Comparison of ENCODE assay signal across 8 cellular contexts in the genomic region with DNA sequence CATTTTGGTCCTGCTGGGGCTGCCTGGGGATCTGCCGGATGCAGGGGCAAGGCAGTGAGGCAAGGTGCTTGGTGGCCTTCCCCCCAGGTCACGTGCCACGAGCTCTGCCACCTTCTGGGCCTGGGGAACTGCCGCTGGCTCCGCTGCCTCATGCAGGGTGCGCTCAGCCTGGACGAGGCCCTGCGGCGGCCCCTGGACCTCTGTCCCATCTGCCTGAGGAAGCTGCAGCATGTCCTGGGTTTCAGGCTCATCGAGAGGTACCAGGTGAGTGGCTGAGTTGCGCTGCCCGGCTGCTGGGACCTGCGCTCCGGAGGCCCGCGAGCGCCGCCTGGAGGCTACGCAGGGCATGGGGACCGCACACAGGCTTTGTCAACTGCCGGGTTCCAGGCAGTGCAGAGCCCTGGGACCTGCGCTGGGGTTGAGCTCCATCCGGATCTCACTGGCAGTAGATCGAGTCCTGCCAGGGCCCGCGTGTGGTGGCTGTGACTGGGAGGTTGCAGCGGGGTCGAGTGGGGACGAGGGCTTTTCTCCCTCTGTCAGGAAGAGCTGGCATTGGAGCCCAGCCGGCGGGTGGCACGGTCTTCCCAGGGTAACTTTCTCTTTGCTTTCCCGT. TPM values are rescaled to one million over a fixed set of nuclear protein-coding genes. Genes with fewer than 3 reads are reported as not detected.
DNase-seq lines count a peak whose midpoint lies in the region; ATAC-seq, FAIRE-seq and TF ChIP-seq lines count a peak whose summit lies in the region.

No MANE protein-coding gene starts in this region.

- peak; percentile 100 for TF ChIP-seq CTCF in GM12875 (IDR thresholded peaks at IDR 0.05; ENCODE audit: borderline replicate concordance, insufficient read depth, low read depth, low read length)
- peak; percentile 83 for TF ChIP-seq CTCF in chondrocyte (IDR thresholded peaks at IDR 0.05)
- peak; percentile 68 for TF ChIP-seq CTCF in lung (IDR thresholded peaks at IDR 0.05; ENCODE audit: control extremely low read depth, extremely low read depth)

- peak overlapping the region; percentile 58 for H3K4me3 ChIP-seq in GM12875 (ENCODE audit: low read depth, low read length)
- H3K4me3 ChIP-seq in HAP-1, result no peak overlapping the region
- H3K4me3 ChIP-seq in lung, result no peak overlapping the region

- H3K9me3 ChIP-seq in HAP-1 (no peaks in the 10 kb centered on the region), lung (ENCODE audit: control insufficient read depth in 2 of 2, insufficient read depth in 1 of 2, low read length in 1 of 2) (no peaks in the 10 kb centered on the region)

- H3K4me1 Mint-ChIP-seq in activated CD4-positive, alpha-beta T cell treated with anti-CD3 and anti-CD28 coated beads for 36 hours, result peaks cover 26% of the 10 kb centered on the region
- peaks cover 15% of the 10 kb centered on the region for H3K4me1 Mint-ChIP-seq in chondrocyte (ENCODE audit: low read depth)

- H3K27me3 ChIP-seq in HAP-1 (ENCODE audit: low read depth) (no peaks in the 10 kb centered on the region), lung (ENCODE audit: control insufficient read depth, insufficient read depth) (no peaks in the 10 kb centered on the region)

- POLR2A ChIA-PET in activated CD4-positive, alpha-beta T cell treated with anti-CD3 and anti-CD28 coated beads for 36 hours (lab: Charles Lee), result interaction anchor here (0.6 to 1.3 kb wide), 2 partner anchors 49 to 290 kb away, joined by 3 to 5 read pairs; no protein-coding TSS in a partner anchor

- peak; percentile 93 for ATAC-seq in activated CD4-positive, alpha-beta T cell treated with anti-CD3 and anti-CD28 coated beads for 36 hours
- ATAC-seq in lung (ENCODE audit: insufficient read depth, low FRiP score), result peak; percentile 84

- no peaks in the 10 kb centered on the region for H3K9me3 Mint-ChIP-seq in activated CD4-positive, alpha-beta T cell treated with anti-CD3 and anti-CD28 coated beads for 36 hours (ENCODE audit: low read depth)
- peaks cover under 1% of the 10 kb centered on the region for H3K9me3 Mint-ChIP-seq in chondrocyte (ENCODE audit: low read depth)

- DNase-seq in HAP-1 (ENCODE audit: low spot score in 2 of 2) (peak; percentile 59 to 85), NAMALWA (ENCODE audit: low spot score) (peak; percentile 89), chondrocyte (ENCODE audit: low spot score) (no peak), lung (ENCODE audit: low spot score) (peak; percentile 63), H54 (ENCODE audit: insufficient read length, low spot score) (no peak)
- DNase-seq in activated CD4-positive, alpha-beta T cell treated with anti-CD3 and anti-CD28 coated beads for 36 hours, result peak; percentile 90
- DNase-seq in stimulated activated CD8-positive, alpha-beta memory T cell treated with anti-CD3 and anti-CD28 coated beads, Interleukin-12 subunit alpha, Interleukin-12 subunit beta, amount 100 ng/mL, for 1 hour (ENCODE audit: low read depth), result peak; percentile 58

- in situ Hi-C loops in HAP-1 (cut with MboI; ENCODE audit: low sequenced_read_pairs), result loop anchor here (10.0 kb wide), 1 partner anchor 255 kb away; no protein-coding TSS in a partner anchor

- no peak for FAIRE-seq in H54 (lab: Jason Lieb, UNC)

- H3K27me3 Mint-ChIP-seq in activated CD4-positive, alpha-beta T cell treated with anti-CD3 and anti-CD28 coated beads for 36 hours, result no peaks in the 10 kb centered on the region
- H3K27me3 Mint-ChIP-seq in chondrocyte (ENCODE audit: low read depth), result no peaks in the 10 kb centered on the region

- no peaks in the 10 kb centered on the region for H3K36me3 Mint-ChIP-seq in activated CD4-positive, alpha-beta T cell treated with anti-CD3 and anti-CD28 coated beads for 36 hours (ENCODE audit: low read depth)
- peaks cover 17% of the 10 kb centered on the region for H3K36me3 Mint-ChIP-seq in chondrocyte (ENCODE audit: low read depth)

- H3K4me3 Mint-ChIP-seq in activated CD4-positive, alpha-beta T cell treated with anti-CD3 and anti-CD28 coated beads for 36 hours, result peak overlapping the region; percentile 55
- H3K4me3 Mint-ChIP-seq in chondrocyte (ENCODE audit: unreplicated experiment), result no peak overlapping the region

- CTCF ChIA-PET in activated CD4-positive, alpha-beta T cell treated with anti-CD3 and anti-CD28 coated beads for 36 hours (lab: Charles Lee), result interaction anchor here (0.5 to 4.4 kb wide), 48 partner anchors 8 to 882 kb away, joined by 3 to 42 read pairs (median 4); no protein-coding TSS in a partner anchor

- 32 to 40% methylated on average over 32 to 33 of the region's 33 CpGs for WGBS in lung, 2 donors

- H3K27ac ChIP-seq in lung (ENCODE audit: low read depth in 1 of 2, low read length in 1 of 2), result no peak overlapping the region

- H3K4me1 ChIP-seq in HAP-1, result no peaks in the 10 kb centered on the region
- H3K4me1 ChIP-seq in lung (ENCODE audit: control insufficient read depth in 2 of 2, insufficient read depth in 2 of 2, low read length in 2 of 2), result peaks cover 0 to 16% of the 10 kb centered on the region in 2 donors

- peak overlapping the region; percentile 47 for H3K27ac Mint-ChIP-seq in activated CD4-positive, alpha-beta T cell treated with anti-CD3 and anti-CD28 coated beads for 36 hours
- H3K27ac Mint-ChIP-seq in chondrocyte (ENCODE audit: unreplicated experiment), result no peak overlapping the region

- no peaks in the 10 kb centered on the region for H3K36me3 ChIP-seq in HAP-1 (replicated peaks)
- H3K36me3 ChIP-seq in lung (ENCODE audit: control insufficient read depth in 2 of 2, insufficient read depth in 2 of 2, low read length in 2 of 2), result no peaks in the 10 kb centered on the region

- TF ChIP-seq POLR2A in H54 (IDR thresholded peaks at IDR 0.05; ENCODE audit: low read depth, low read length), result no peak

- intact Hi-C loops in activated CD4-positive, alpha-beta T cell treated with anti-CD3 and anti-CD28 coated beads for 36 hours (cut with DNase I, micrococcal nuclease), result loop anchor here (1.0 kb wide), 2 partner anchors 38 to 258 kb away; no protein-coding TSS in a partner anchor

RNA-seq across cellular contexts. Expression of a gene that starts 21.7 kb away (rescaled TPM):
- under 1 TPM; 0.14 TPM for total RNA-seq in activated CD4-positive, alpha-beta T cell treated with anti-CD3 and anti-CD28 coated beads for 36 hours
- total RNA-seq in chondrocyte, result 9.1 to 11.1 TPM (median 9.6 TPM) in 3 replicates
- total RNA-seq in lung, result 1 to 10 TPM in 1 of 2 donors, under 1 TPM in 1; 0.65 to 8.3 TPM
- under 1 TPM; 0.13 to 0.39 TPM for polyA plus RNA-seq in lung

Comparison
In these comparisons a context has a peak if more than half of its experiments do, and no peak if none do; other contexts are left out.
1. DNase-seq: peak in HAP-1 (2 of 2), NAMALWA (single experiment), activated CD4-positive, alpha-beta T cell treated with anti-CD3 and anti-CD28 coated beads for 36 hours (single experiment), lung (single experiment) and stimulated activated CD8-positive, alpha-beta memory T cell treated with anti-CD3 and anti-CD28 coated beads, Interleukin-12 subunit alpha, Interleukin-12 subunit beta, amount 100 ng/mL, for 1 hour (single experiment); none in chondrocyte (single experiment) and H54 (single experiment).
2. Peak in every context shown above with its lines, with median percentiles within 50 percentile points of each other: CTCF ChIP-seq.